In the genomic region with DNA sequence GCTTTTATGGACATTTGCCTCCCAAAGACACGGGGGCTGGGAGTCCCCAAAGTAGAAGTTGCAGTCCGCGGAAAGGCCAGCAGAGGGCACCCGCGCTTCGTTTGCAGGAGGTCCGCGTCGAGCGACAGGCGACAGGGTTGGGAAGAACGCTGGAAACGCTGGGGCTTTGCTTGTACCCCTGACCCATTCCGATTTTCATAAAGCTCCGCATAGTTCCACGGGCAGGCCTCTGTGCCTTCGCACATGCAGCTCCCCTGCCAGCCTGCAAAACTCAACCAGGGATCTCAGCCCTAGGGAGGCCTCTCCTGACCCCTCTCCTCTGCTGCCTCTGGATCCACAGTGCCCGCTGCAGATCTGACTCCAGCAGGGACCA, we compare ENCODE assay signal across 8 cellular contexts. TPM values are rescaled to one million over a fixed set of nuclear protein-coding genes. Genes with fewer than 3 reads are reported as not detected.
DNase-seq lines count a peak whose midpoint lies in the region; ATAC-seq and TF ChIP-seq lines count a peak whose summit lies in the region.

No MANE protein-coding gene starts in this region.

- H3K23me2 ChIP-seq in H9 (ENCODE audit: insufficient read length, low read depth, low read length, poor library complexity, severe bottlenecking) = no peaks in the 10 kb centered on the region

- H3K4ac ChIP-seq in H9 (ENCODE audit: low read depth, low read length) = no peak overlapping the region
- no peak overlapping the region for H3K4ac ChIP-seq in mesenchymal stem cell (ENCODE audit: low read depth in 1 of 2, low read length in 2 of 2)

- H2AK5ac ChIP-seq in H9 (ENCODE audit: insufficient read length, low read length) (no peak overlapping the region), mesenchymal stem cell (ENCODE audit: low read length, severe bottlenecking) (no peak overlapping the region)

- H3K4me3 Mint-ChIP-seq in H9 = peak overlapping the region; percentile 41 to 66; a peak in 2 of 5 replicates

- H2BK15ac ChIP-seq in H9 (ENCODE audit: low read depth, low read length) (no peak overlapping the region), mesenchymal stem cell (ENCODE audit: low read depth, poor library complexity, severe bottlenecking) (peak overlapping the region; percentile 73)

- H4K20me1 ChIP-seq in H9 (ENCODE audit: control insufficient read depth, insufficient read depth, insufficient read length) = no peaks in the 10 kb centered on the region

- H3K9me3 ChIP-seq in H9 (ENCODE audit: control insufficient read depth, low read depth, low read length) (no peaks in the 10 kb centered on the region), mesenchymal stem cell (ENCODE audit: control insufficient read depth, low read length) (no peaks in the 10 kb centered on the region)
- H3K9me3 ChIP-seq in effector memory CD4-positive, alpha-beta T cell (ENCODE audit: control insufficient read depth, low read length) = no peaks in the 10 kb centered on the region

- H4K91ac ChIP-seq in H9 (ENCODE audit: insufficient read length, low read depth, low read length) (no peak overlapping the region), mesenchymal stem cell (ENCODE audit: low read length) (no peak overlapping the region)

- no peak overlapping the region for H3K4me3 ChIP-seq in AG09309 (ENCODE audit: control insufficient read depth, low read depth, low read length)
- H3K4me3 ChIP-seq in effector memory CD4-positive, alpha-beta T cell (ENCODE audit: insufficient read depth, low read depth, low read length, poor library complexity, severe bottlenecking) = no peak overlapping the region
- H3K4me3 ChIP-seq in mesenchymal stem cell (ENCODE audit: insufficient read depth in 1 of 2, low read depth in 1 of 2, low read length in 2 of 2) = no peak overlapping the region

- H4K5ac ChIP-seq in H9 (ENCODE audit: insufficient read length, low read depth, low read length) = no peak overlapping the region

- no peak overlapping the region for H3K27ac ChIP-seq in H9 (ENCODE audit: insufficient read length, low read depth, low read length)
- H3K27ac ChIP-seq in effector memory CD4-positive, alpha-beta T cell (ENCODE audit: insufficient read depth, low read length, poor library complexity, severe bottlenecking) = no peak overlapping the region
- no peak overlapping the region for H3K27ac ChIP-seq in mesenchymal stem cell (ENCODE audit: low read length, poor library complexity, severe bottlenecking)

- no peak overlapping the region for H3K56ac ChIP-seq in H9 (ENCODE audit: insufficient read length, low read depth, low read length)

- DNase-seq in AG09309 (ENCODE audit: low read depth) = no peak
- DNase-seq in H9 = peak; percentile 89
- peak; percentile 40 for DNase-seq in NCI-H82 treated with DMSO at 0.1 percent for 48 hours (lab: John Stamatoyannopoulos, UW; ENCODE audit: unreplicated experiment)
- DNase-seq in activated CD8-positive, alpha-beta memory T cell treated with anti-CD3 and anti-CD28 coated beads for 1 hour (ENCODE audit: extremely low read depth in 1 of 2, low read depth in 1 of 2) = peak; percentile 43 to 72
- peak; percentile 45 to 67 (median 54) for DNase-seq in effector memory CD4-positive, alpha-beta T cell
- peak; percentile 68 for DNase-seq in mesenchymal stem cell
- peak; percentile 84 for DNase-seq in stimulated activated CD8-positive, alpha-beta memory T cell treated with anti-CD3 and anti-CD28 coated beads, Interleukin-15, amount 100 ng/mL, for 24 hours (ENCODE audit: low read depth)

- H3K4me1 ChIP-seq in H9 (ENCODE audit: insufficient read depth, low read length) (peaks cover 4% of the 10 kb centered on the region; the same call in 1 of the 2 replicates), mesenchymal stem cell (ENCODE audit: control insufficient read depth, insufficient read depth, low read depth, low read length) (peaks cover 27% of the 10 kb centered on the region)
- H3K4me1 ChIP-seq in effector memory CD4-positive, alpha-beta T cell (ENCODE audit: control insufficient read depth, insufficient read depth, low read length, poor library complexity, severe bottlenecking) = no peaks in the 10 kb centered on the region

- no peaks in the 10 kb centered on the region for H3K79me1 ChIP-seq in H9 (ENCODE audit: insufficient read depth, low read depth, low read length, poor library complexity, severe bottlenecking)
- H3K79me1 ChIP-seq in mesenchymal stem cell (replicated peaks; ENCODE audit: low read length, poor library complexity, severe bottlenecking) = no peaks in the 10 kb centered on the region

- H3K36me3 Mint-ChIP-seq in H9 (ENCODE audit: insufficient read depth in 1 of 3, low read depth in 3 of 3) = no peaks in the 10 kb centered on the region

- H2BK5ac ChIP-seq in H9 (ENCODE audit: insufficient read length, low read length) (no peak overlapping the region), mesenchymal stem cell (ENCODE audit: low read depth, low read length, poor library complexity, severe bottlenecking) (no peak overlapping the region)

- ATAC-seq in GM21447 (IDR thresholded peaks at IDR 0.05; ENCODE audit: unreplicated experiment) = no peak

- no CpG with 5 or more reads among the region's 18 CpGs for WGBS in H9 (ENCODE audit: extremely low coverage, insufficient read length, low lambda C conversion rate)
- WGBS in mesenchymal stem cell = 5% methylated on average over 18 of the region's 18 CpGs

- H3K9ac ChIP-seq in H9 (ENCODE audit: extremely low read depth, insufficient read length, low read length) (no peak overlapping the region), mesenchymal stem cell (ENCODE audit: low read length) (no peak overlapping the region)

- no peak overlapping the region; a peak in 1 of 7 replicates for H3K27ac Mint-ChIP-seq in H9

- H3K14ac ChIP-seq in H9 (ENCODE audit: insufficient read depth, low read length) (no peak overlapping the region), mesenchymal stem cell (ENCODE audit: low read length in 2 of 2) (no peak overlapping the region)

- no peak overlapping the region for H3T11ph ChIP-seq in H9 (ENCODE audit: low read length)

- peak; percentile 97 for TF ChIP-seq CTCF in AG09309 (IDR thresholded peaks at IDR 0.05; ENCODE audit: control insufficient read depth, insufficient read depth, low read depth, low read length, missing control alignments)
- TF ChIP-seq CTCF in H9 (conservative IDR thresholded peaks at IDR 0.05) = peak; percentile 98

- H2BK20ac ChIP-seq in H9 (ENCODE audit: low read depth, low read length, poor library complexity, severe bottlenecking) = no peak overlapping the region

- no peak overlapping the region for H3K18ac ChIP-seq in H9 (ENCODE audit: insufficient read length, low read depth, low read length)
- peak overlapping the region in 1 of 2 experiments; percentile 13 for H3K18ac ChIP-seq in mesenchymal stem cell (ENCODE audit: low read depth in 1 of 2, low read length in 2 of 2)

- peaks cover 35 to 48% of the 10 kb centered on the region in 2 experiments for H3K4me1 Mint-ChIP-seq in H9

- peaks cover 15% of the 10 kb centered on the region for H3K27me3 Mint-ChIP-seq in H9 (ENCODE audit: low read depth)

- H4K8ac ChIP-seq in H9 (replicated peaks; ENCODE audit: insufficient read length, low read depth, low read length) (no peak overlapping the region), mesenchymal stem cell (ENCODE audit: low read length) (no peak overlapping the region)

- H3K23ac ChIP-seq in H9 (ENCODE audit: insufficient read length, low read depth, low read length) (no peak overlapping the region), mesenchymal stem cell (ENCODE audit: low read length in 2 of 2) (no peak overlapping the region)

- H3K36me3 ChIP-seq in effector memory CD4-positive, alpha-beta T cell (ENCODE audit: control insufficient read depth, insufficient read depth, low read length) = no peaks in the 10 kb centered on the region
- H3K36me3 ChIP-seq in mesenchymal stem cell (ENCODE audit: control insufficient read depth in 1 of 2, insufficient read depth in 2 of 2, low read depth in 1 of 2, low read length in 2 of 2) = no peaks in the 10 kb centered on the region

- no peak overlapping the region for H2BK120ac ChIP-seq in H9 (ENCODE audit: low read depth, low read length, poor library complexity, severe bottlenecking)
- no peak overlapping the region for H2BK120ac ChIP-seq in mesenchymal stem cell (ENCODE audit: low read depth, low read length)

- H3K27me3 ChIP-seq in H9 (ENCODE audit: insufficient read depth, low read length) (no peaks in the 10 kb centered on the region), mesenchymal stem cell (ENCODE audit: control insufficient read depth in 1 of 2, insufficient read depth in 1 of 2, low read length in 2 of 2) (peaks cover 0 to 27% of the 10 kb centered on the region in 2 experiments)
- peaks cover 8% of the 10 kb centered on the region for H3K27me3 ChIP-seq in effector memory CD4-positive, alpha-beta T cell (replicated peaks; ENCODE audit: control insufficient read depth, insufficient read depth, low read length, poor library complexity, severe bottlenecking)

- no peak overlapping the region for H2BK12ac ChIP-seq in H9 (ENCODE audit: insufficient read length, low read depth, low read length)
- H2BK12ac ChIP-seq in mesenchymal stem cell (ENCODE audit: low read length in 2 of 2) = no peak overlapping the region

- H2AFZ ChIP-seq in H9 (ENCODE audit: low read length) (peak overlapping the region; percentile 60), mesenchymal stem cell (ENCODE audit: low read depth, low read length) (no peak overlapping the region)

- H3K4me2 ChIP-seq in H9 (ENCODE audit: insufficient read depth, insufficient read length, low read length) (peak overlapping the region; percentile 22), mesenchymal stem cell (ENCODE audit: low read length, poor library complexity, severe bottlenecking) (peak overlapping the region; percentile 54)

- H3K79me2 ChIP-seq in H9 (ENCODE audit: insufficient read depth, low read length) = no peaks in the 10 kb centered on the region

- no peaks in the 10 kb centered on the region; a peak in 1 of 5 replicates for H3K9me3 Mint-ChIP-seq in H9

RNA-seq across cellular contexts. Expression of a gene that starts 44.2 kb away (rescaled TPM):
- 0.15 and 0.20 TPM in 2 replicates for total RNA-seq in H9 (2021)
- 0.97 TPM for polyA plus RNA-seq in mesenchymal stem cell (2013, experiment 1 of 2)
- 0.95 TPM for polyA plus RNA-seq in mesenchymal stem cell (2013, experiment 2 of 2)
